29 cellular contexts compared by ENCODE assay signal in the genomic region with DNA sequence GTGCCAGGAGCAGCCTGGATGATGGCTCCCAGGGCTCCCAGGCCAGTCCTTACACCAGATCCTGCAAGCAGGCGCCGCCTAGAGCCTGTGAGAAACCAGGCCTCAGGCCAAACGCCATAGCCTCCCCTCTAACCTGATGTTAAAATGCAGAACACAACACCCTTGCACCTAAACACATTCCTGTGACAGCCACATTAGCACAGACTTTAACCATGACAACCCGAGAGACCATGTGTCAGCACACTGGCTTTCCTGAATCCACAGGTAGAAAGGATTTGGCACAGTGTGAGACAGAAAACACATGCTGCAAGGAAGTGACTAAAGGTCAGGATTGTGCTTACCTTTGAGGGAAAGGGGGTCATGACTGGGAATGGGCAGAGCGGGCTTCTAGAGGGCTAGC. TPM values are rescaled to one million over a fixed set of nuclear protein-coding genes. Genes with fewer than 3 reads are reported as not detected.
DNase-seq lines count a peak whose midpoint lies in the region; ATAC-seq and TF ChIP-seq lines count a peak whose summit lies in the region.
"Had no signal": no experiment of that assay in that cellular context is flagged by ENCODE, and none has a peak within 500 bp of the region (broad histone marks: within the 10 kb centered on the region; RNA-seq: fewer than 3 reads in every experiment).

No MANE protein-coding gene starts in this region.

- H3K9me3 ChIP-seq in cardiac muscle cell (ENCODE audit: low read depth) (no peaks in the 10 kb centered on the region), endodermal cell (ENCODE audit: control insufficient read depth, low read length) (no peaks in the 10 kb centered on the region), liver (ENCODE audit: control insufficient read depth in 4 of 4, low read length in 3 of 4) (no peaks in the 10 kb centered on the region), left lung (no peaks in the 10 kb centered on the region)
- H3K9me3 ChIP-seq: A549, esophagus muscularis mucosa, heart left ventricle, ovary, upper lobe of right lung had no signal

- WGBS in endodermal cell (ENCODE audit: insufficient coverage in 1 of 2, insufficient read length in 1 of 2), 2 experiments, result 50 to 58% methylated on average over 1 to 5 of the region's 5 CpGs
- 41% methylated on average over 5 of the region's 5 CpGs for WGBS in liver

- no peak for ATAC-seq in Right ventricle myocardium inferior
- ATAC-seq in GM19328 (IDR thresholded peaks at IDR 0.05; ENCODE audit: unreplicated experiment), result no peak
- ATAC-seq in left lung, result no peak
- ATAC-seq in GM18519 (IDR thresholded peaks at IDR 0.05; ENCODE audit: low FRiP score, unreplicated experiment), result no peak
- ATAC-seq: A549; GM12878; stimulated activated naive B cell treated with anti-CD40 and anti-IgM and Interleukin-4, amounts not matched to agents 10 μg/mL and 1 μg/mL and 100 μg/mL, for 72 hours; T-helper 17 cell; upper lobe of right lung had no signal

- no peak overlapping the region for H3K9ac ChIP-seq in endodermal cell (ENCODE audit: extremely low read depth, low read length, poor library complexity, severe bottlenecking)
- H3K9ac ChIP-seq in liver (ENCODE audit: low read depth in 1 of 2, low read length in 2 of 2), result no peak overlapping the region

- peak overlapping the region; percentile 83 for H3K27ac Mint-ChIP-seq in endodermal cell
- H3K27ac Mint-ChIP-seq: activated CD4-positive, alpha-beta memory T cell treated with anti-CD3 and anti-CD28 coated beads for 36 hours; CD4-positive, alpha-beta T cell; nephron progenitor cell; stimulated activated naive B cell treated with anti-CD40 and anti-IgM and Interleukin-4, amounts not matched to agents 10 μg/mL and 1 μg/mL and 100 μg/mL, for 72 hours had no signal

- H3K4me1 ChIP-seq in cardiac muscle cell (ENCODE audit: low read depth) (peaks cover 4% of the 10 kb centered on the region), endodermal cell (ENCODE audit: control insufficient read depth, insufficient read depth, low read length) (peaks cover 17% of the 10 kb centered on the region), liver (ENCODE audit: control insufficient read depth in 4 of 4, insufficient read depth in 4 of 4, low read length in 3 of 4) (peaks cover 11 to 63% (median 56%) of the 10 kb centered on the region in 4 donors), left lung (peaks cover 10 to 12% of the 10 kb centered on the region in 2 donors)

- peak in 1 of 2 donors; percentile 48 for DNase-seq in cardiac muscle cell (ENCODE audit: low read depth in 1 of 2, low spot score in 1 of 2)
- DNase-seq in Right ventricle myocardium inferior (ENCODE audit: missing footprints), result no peak
- DNase-seq in endodermal cell, result peak; percentile 92
- no peak for DNase-seq in KG1 (lab: John Stamatoyannopoulos, UW)
- no peak for DNase-seq in left lung
- DNase-seq: activated CD4-positive, alpha-beta memory T cell treated with anti-CD3 and anti-CD28 coated beads for 36 hours; activated CD4-positive, CD25-positive, alpha-beta regulatory T cell treated with anti-CD3 and anti-CD28 coated beads, Interleukin-2, amount 50 U/mL, for 72 hours; activated naive CD4-positive, alpha-beta T cell; CD4-positive, alpha-beta T cell; dermis blood vessel endothelial cell; foreskin fibroblast; heart left ventricle; mammary epithelial cell; NCI-H1105; NCI-H187; NCI-H524; nephron progenitor cell; OCI-M1; ovary; stimulated activated naive B cell treated with anti-CD40 and anti-IgM and Interleukin-4, amounts not matched to agents 10 μg/mL and 1 μg/mL and 100 μg/mL, for 72 hours; T-helper 17 cell; upper lobe of right lung had no signal

- H3K36me3 Mint-ChIP-seq in endodermal cell (ENCODE audit: low read depth), result peaks cover 2% of the 10 kb centered on the region

- intact Hi-C loops in Right ventricle myocardium inferior (cut with DNase I), result no loop called here
- intact Hi-C loops in left lung (cut with DNase I), result loop anchor here in 1 of 2 donors (5.0 kb wide), 1 partner anchor 58 kb away; a partner anchor contains a TSS

- no peaks in the 10 kb centered on the region for H3K27me3 Mint-ChIP-seq in endodermal cell (ENCODE audit: insufficient read depth)
- H3K27me3 Mint-ChIP-seq: activated CD4-positive, alpha-beta memory T cell treated with anti-CD3 and anti-CD28 coated beads for 36 hours; CD4-positive, alpha-beta T cell; central memory CD8-positive, alpha-beta T cell; stimulated activated naive B cell treated with anti-CD40 and anti-IgM and Interleukin-4, amounts not matched to agents 10 μg/mL and 1 μg/mL and 100 μg/mL, for 72 hours; T-helper 17 cell had no signal

- H3K36me3 ChIP-seq in cardiac muscle cell (no peaks in the 10 kb centered on the region), endodermal cell (ENCODE audit: control insufficient read depth, insufficient read depth, low read length) (no peaks in the 10 kb centered on the region), liver (ENCODE audit: control insufficient read depth in 4 of 4, insufficient read depth in 3 of 4, low read depth in 1 of 4, low read length in 3 of 4) (no peaks in the 10 kb centered on the region), left lung (no peaks in the 10 kb centered on the region)
- H3K36me3 ChIP-seq: esophagus muscularis mucosa, heart left ventricle, ovary, upper lobe of right lung had no signal

- H3K27ac ChIP-seq in cardiac muscle cell (peak overlapping the region; percentile 47), endodermal cell (ENCODE audit: low read depth, low read length) (no peak overlapping the region), liver (ENCODE audit: low read depth in 1 of 2, low read length in 2 of 2) (peak overlapping the region; percentile 67 to 79), left lung (no peak overlapping the region)
- H3K27ac ChIP-seq: A549, esophagus muscularis mucosa, heart left ventricle, ovary, upper lobe of right lung had no signal

- TF ChIP-seq CTCF in cardiac muscle cell (IDR thresholded peaks at IDR 0.05; ENCODE audit: low read depth, low read length) (no peak), endodermal cell (conservative IDR thresholded peaks at IDR 0.05) (peak; percentile 54), liver (IDR thresholded peaks at IDR 0.05; ENCODE audit: low read depth, low read length, missing input control) (no peak), left lung (IDR thresholded peaks at IDR 0.05) (no peak)

- H3K4me3 Mint-ChIP-seq in endodermal cell, result no peak overlapping the region
- H3K4me3 Mint-ChIP-seq: activated CD4-positive, alpha-beta memory T cell treated with anti-CD3 and anti-CD28 coated beads for 36 hours; CD4-positive, alpha-beta T cell; central memory CD8-positive, alpha-beta T cell; nephron progenitor cell; stimulated activated naive B cell treated with anti-CD40 and anti-IgM and Interleukin-4, amounts not matched to agents 10 μg/mL and 1 μg/mL and 100 μg/mL, for 72 hours; T-helper 17 cell had no signal

- peaks cover 39% of the 10 kb centered on the region for H3K4me1 Mint-ChIP-seq in endodermal cell

- H3K27me3 ChIP-seq in cardiac muscle cell (no peaks in the 10 kb centered on the region), endodermal cell (ENCODE audit: control insufficient read depth, insufficient read depth, low read length, poor library complexity, severe bottlenecking) (no peaks in the 10 kb centered on the region), liver (ENCODE audit: control insufficient read depth in 4 of 4, insufficient read depth in 4 of 4, low read length in 3 of 4) (no peaks in the 10 kb centered on the region), left lung (no peaks in the 10 kb centered on the region)
- H3K27me3 ChIP-seq: esophagus muscularis mucosa, heart left ventricle, ovary, upper lobe of right lung had no signal

- TF ChIP-seq RAD21 in liver (IDR thresholded peaks at IDR 0.05), result peak; percentile 55 to 69

- H3K9me3 Mint-ChIP-seq in endodermal cell, result no peaks in the 10 kb centered on the region
- H3K9me3 Mint-ChIP-seq: activated CD4-positive, alpha-beta memory T cell treated with anti-CD3 and anti-CD28 coated beads for 36 hours; CD4-positive, alpha-beta T cell; central memory CD8-positive, alpha-beta T cell; nephron progenitor cell; stimulated activated naive B cell treated with anti-CD40 and anti-IgM and Interleukin-4, amounts not matched to agents 10 μg/mL and 1 μg/mL and 100 μg/mL, for 72 hours had no signal

- H3K4me3 ChIP-seq in cardiac muscle cell, result no peak overlapping the region
- no peak overlapping the region for H3K4me3 ChIP-seq in endodermal cell (ENCODE audit: low read length)
- no peak overlapping the region for H3K4me3 ChIP-seq in liver (ENCODE audit: low read depth in 1 of 3, low read length in 3 of 3)
- H3K4me3 ChIP-seq in left lung, result no peak overlapping the region
- H3K4me3 ChIP-seq: A549, esophagus muscularis mucosa, GM12878, heart left ventricle, ovary, upper lobe of right lung had no signal

TF ChIP-seq in liver, 16 proteins besides CTCF, POLR2A, EP300 and RAD21 (continues in another document):
- peak; percentile 57 for TF ChIP-seq YY1 (IDR thresholded peaks at IDR 0.05)
- peak; percentile 89 to 90 for TF ChIP-seq RXRA (IDR thresholded peaks at IDR 0.05)
- no peak for TF ChIP-seq NR2F2 (IDR thresholded peaks at IDR 0.05)
- no peak for TF ChIP-seq GABPA (IDR thresholded peaks at IDR 0.05 in 1 of 2, conservative IDR thresholded peaks at IDR 0.05 in 1 of 2)

RNA-seq across cellular contexts. Expression of a gene that starts 59.9 kb away (rescaled TPM):
- 23.0 and 41.6 TPM in 2 replicates for total RNA-seq in cardiac muscle cell
- polyA plus RNA-seq in cardiac muscle cell, result 12.1 and 29.1 TPM in 2 replicates
- total RNA-seq in Right ventricle myocardium inferior, result 23.1 TPM
- 10 to 100 TPM; 12.0 to 14.3 TPM for total RNA-seq in endodermal cell
- 8.3 TPM for polyA plus RNA-seq in endodermal cell (2013, experiment 1 of 2)
- polyA plus RNA-seq in endodermal cell (2013, experiment 2 of 2), result 6.9 TPM
- 10 to 100 TPM; 31.9 to 98.2 TPM for total RNA-seq in liver
- polyA plus RNA-seq in liver, result 10 to 100 TPM in 1 of 2 donors, 1 to 10 TPM in 1; 6.8 to 10.4 TPM
- total RNA-seq in left lung, result 10 to 100 TPM; 47.0 to 54.0 TPM

Comparison
In these comparisons a context has a peak if more than half of its experiments do, and no peak if none do; other contexts are left out.
1. H3K27ac ChIP-seq: peak in cardiac muscle cell (single experiment) and liver (2 of 2); none in endodermal cell (single experiment) and left lung (0 of 2).